Comparison of ENCODE assay signal across 31 cellular contexts in genomic region chr4:78585633-78586032, GRCh38. TPM values are rescaled to one million over a fixed set of nuclear protein-coding genes. Genes with fewer than 3 reads are reported as not detected.
A peak's percentile ranks its signal among the peaks of the same experiment; 100 is the strongest.
DNase-seq lines count a peak whose midpoint lies in the region; ATAC-seq and TF ChIP-seq lines count a peak whose summit lies in the region.
"Had no signal": no experiment of that assay in that cellular context is flagged by ENCODE, and none has a peak within 500 bp of the region (broad histone marks: within the 10 kb centered on the region; RNA-seq: fewer than 3 reads in every experiment).

No MANE protein-coding gene starts in this region.

- intact Hi-C loops in cardiac septum (cut with DNase I) (loop anchor here (5.0 kb wide), 1 partner anchor 33 kb away; the partner anchor contains the start of gene ANXA3), heart left ventricle (cut with DNase I) (loop anchor here in 1 of 10 donors (5.0 kb wide), 1 partner anchor 33 kb away; the partner anchor contains the start of gene ANXA3)

- 0 to 67% (median 43%) methylated on average over 1 of the region's 1 CpG for WGBS in heart left ventricle, 4 donors

- H3K9me3 ChIP-seq in heart left ventricle: no peaks in the 10 kb centered on the region
- H3K9me3 ChIP-seq: gastrocnemius medialis, SJCRH30, upper lobe of left lung had no signal

- no peak overlapping the region for H3K27ac ChIP-seq in heart left ventricle
- H3K27ac ChIP-seq: 22Rv1, gastrocnemius medialis, SJCRH30, upper lobe of left lung had no signal

- DNase-seq in NCI-H82 (lab: John Stamatoyannopoulos, UW) (peak; percentile 4), NCI-H82 treated with DMSO at 0.1 percent for 48 hours (lab: John Stamatoyannopoulos, UW; ENCODE audit: unreplicated experiment) (no peak), amniotic stem cell (lab: John Stamatoyannopoulos, UW) (peak; percentile 22), fibroblast of peridontal ligament (ENCODE audit: extremely low read depth) (peak; percentile 50), NK-92 (lab: John Stamatoyannopoulos, UW; ENCODE audit: unreplicated experiment) (no peak), NCI-H187 (lab: John Stamatoyannopoulos, UW) (no peak), cardiac septum (ENCODE audit: low spot score) (no peak), heart left ventricle (no peak)
- DNase-seq: activated CD4-positive, alpha-beta T cell treated with anti-CD3 and anti-CD28 coated beads for 36 hours; activated CD8-positive, alpha-beta T cell treated with anti-CD3 and anti-CD28 coated beads for 36 hours; aorta; caudate nucleus; CD4-positive, CD25-positive, alpha-beta regulatory T cell; cortex of kidney; DND-41; effector memory CD8-positive, alpha-beta T cell; erythroblast; gastrocnemius medialis; MM.1S; natural killer cell; NCI-H2081; NCI-H2227 treated with DMSO at 0.1 percent for 48 hours; NCI-H526 treated with DMSO at 0.1 percent for 48 hours; occipital lobe; SJCRH30; SW 1271; upper lobe of left lung had no signal

- H3K27me3 ChIP-seq in heart left ventricle: no peaks in the 10 kb centered on the region
- H3K27me3 ChIP-seq: gastrocnemius medialis, SJCRH30, upper lobe of left lung had no signal

- ATAC-seq in heart left ventricle: no peak
- ATAC-seq: activated CD4-positive, alpha-beta T cell treated with anti-CD3 and anti-CD28 coated beads for 36 hours; activated CD8-positive, alpha-beta T cell treated with anti-CD3 and anti-CD28 coated beads for 36 hours; activated T-helper 17 cell treated with anti-CD3 and anti-CD28 coated beads, Interleukin-2, amount 50 U/mL, for 72 hours; effector memory CD8-positive, alpha-beta T cell; gastrocnemius medialis; natural killer cell; stimulated activated memory B cell treated with anti-CD40 and anti-IgM and Interleukin-4, amounts not matched to agents 10 μg/mL and 1 μg/mL and 100 μg/mL, for 72 hours had no signal

- H3K4me3 ChIP-seq in heart left ventricle: no peak overlapping the region
- H3K4me3 ChIP-seq: gastrocnemius medialis, lung, SJCRH30, upper lobe of left lung had no signal

- no peak for TF ChIP-seq POLR2A in heart left ventricle (IDR thresholded peaks at IDR 0.05)

- H3K36me3 ChIP-seq in heart left ventricle: peaks cover 0 to 56% (median 12%) of the 10 kb centered on the region in 9 donors
- H3K36me3 ChIP-seq: SJCRH30 had no signal

- peaks cover 0 to 11% (median under 1%) of the 10 kb centered on the region in 12 donors for H3K4me1 ChIP-seq in heart left ventricle
- H3K4me1 ChIP-seq: SJCRH30 had no signal

- no peak for TF ChIP-seq CTCF in heart left ventricle (IDR thresholded peaks at IDR 0.05)

RNA-seq across cellular contexts. Expression of gene ANXA3, which starts 34.1 kb away (rescaled TPM):
- total RNA-seq in cardiac septum: 12.3 TPM
- 100 to 1,000 TPM in 1 of 9 donors, 10 to 100 TPM in 8; 12.9 to 119 (median 28.7) TPM for total RNA-seq in heart left ventricle
- 10 to 100 TPM; 25.3 to 92.6 TPM for polyA plus RNA-seq in heart left ventricle
- total RNA-seq: activated T-helper 17 cell treated with anti-CD3 and anti-CD28 coated beads, Interleukin-2, amount 50 U/mL, for 72 hours; CD4-positive, CD25-positive, alpha-beta regulatory T cell had no signal
- polyA plus RNA-seq: CD4-positive, CD25-positive, alpha-beta regulatory T cell had no signal

Comparison
In these comparisons a context has a peak if more than half of its experiments do, and no peak if none do; other contexts are left out.
1. DNase-seq: peak in NCI-H82 (single experiment), amniotic stem cell (single experiment) and fibroblast of peridontal ligament (single experiment); none in NCI-H82 treated with DMSO at 0.1 percent for 48 hours (single experiment), NK-92 (single experiment), NCI-H187 (0 of 2), cardiac septum (single experiment) and heart left ventricle (0 of 5).